In the genomic region with DNA sequence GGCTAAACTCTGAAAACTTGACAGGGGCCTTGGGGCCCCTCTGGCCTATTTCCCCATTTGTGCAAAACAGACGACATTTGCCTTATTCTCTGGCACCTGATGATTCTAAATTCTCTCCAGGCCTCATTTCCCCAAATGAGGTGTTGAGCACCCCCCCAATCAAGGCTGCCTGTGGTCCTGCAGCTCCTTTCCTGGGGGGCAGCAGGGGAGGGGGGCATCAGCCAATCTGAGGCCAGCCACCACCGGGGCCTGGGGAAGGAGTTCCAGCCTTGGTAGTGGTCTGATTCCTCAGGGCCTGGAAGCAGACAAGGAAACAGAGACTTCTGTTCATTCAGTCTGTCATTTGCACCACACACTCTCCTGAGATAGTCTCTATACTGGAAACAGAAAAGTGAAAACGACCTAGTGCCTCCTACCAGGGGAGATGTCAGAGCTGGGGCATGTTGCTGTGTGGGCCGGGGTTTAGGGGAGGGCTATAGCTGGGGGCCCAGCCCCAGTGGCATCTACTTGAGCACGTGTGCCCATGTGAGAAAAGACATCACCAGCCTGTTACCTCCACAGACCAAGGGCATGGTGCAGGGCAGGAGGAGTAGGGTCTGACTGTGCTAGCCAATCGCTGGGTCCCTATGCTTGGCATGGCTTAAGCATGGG, we compare ENCODE assay signal across 19 cellular contexts. TPM values are rescaled to one million over a fixed set of nuclear protein-coding genes. Genes with fewer than 3 reads are reported as not detected.
"Had no signal": no experiment of that assay in that cellular context is flagged by ENCODE, and none has a peak within 500 bp of the region (broad histone marks: within the 10 kb centered on the region; RNA-seq: fewer than 3 reads in every experiment).

No MANE protein-coding gene starts in this region.

- ATAC-seq: foreskin keratinocyte; left lung; naive thymus-derived CD4-positive, alpha-beta T cell; T-cell had no signal

- H3K27ac ChIP-seq: foreskin keratinocyte, left lung, neural progenitor cell, prostate gland, tibial artery, VCaP had no signal

- H3K36me3 ChIP-seq: left lung, neural progenitor cell, prostate gland, tibial artery had no signal

- H3K36me3 Mint-ChIP-seq: neural progenitor cell, T-cell had no signal

- H3K9me3 Mint-ChIP-seq: neural progenitor cell; stimulated activated naive CD8-positive, alpha-beta T cell treated with anti-CD3 and anti-CD28 coated beads, Interleukin-15, Interleukin-2, amounts not matched to agents 100 ng/mL and 50 ng/mL, for 24 hours; T-cell; T-helper 2 cell treated with Interferon-gamma antibody and Interleukin-4, amounts not matched to agents 5 μg/mL and 100 μg/mL, for 36 hours had no signal

- H3K4me3 Mint-ChIP-seq: stimulated activated naive CD8-positive, alpha-beta T cell treated with anti-CD3 and anti-CD28 coated beads, Interleukin-15, Interleukin-2, amounts not matched to agents 100 ng/mL and 50 ng/mL, for 24 hours had no signal

- H3K4me3 ChIP-seq: left lung, lung, neural progenitor cell, prostate gland, tibial artery had no signal

- H3K4me1 ChIP-seq: foreskin keratinocyte had no signal

- DNase-seq: activated CD4-positive, alpha-beta T cell treated with anti-CD3 and anti-CD28 coated beads for 1 hour; activated naive CD4-positive, alpha-beta T cell; amygdala; caudate nucleus; dermis blood vessel endothelial cell; effector CD8-positive, alpha-beta T cell; foreskin keratinocyte; kidney glomerular epithelial cell; left lung; naive thymus-derived CD4-positive, alpha-beta T cell; stimulated activated CD4-positive, alpha-beta T cell treated with anti-CD3 and anti-CD28 coated beads, Interleukin-4, amount 100 ng/mL, for 4 hours; T-cell; tibial artery had no signal

- H3K9me3 ChIP-seq: left lung, prostate gland, tibial artery had no signal

- H3K27ac Mint-ChIP-seq: neural progenitor cell; stimulated activated naive CD8-positive, alpha-beta T cell treated with anti-CD3 and anti-CD28 coated beads, Interleukin-15, Interleukin-2, amounts not matched to agents 100 ng/mL and 50 ng/mL, for 24 hours; T-cell; T-helper 2 cell treated with Interferon-gamma antibody and Interleukin-4, amounts not matched to agents 5 μg/mL and 100 μg/mL, for 36 hours had no signal

RNA-seq across cellular contexts. Expression of a gene that starts 1.9 kb away (rescaled TPM):
- total RNA-seq: foreskin keratinocyte had no signal
